ENCODE assay signal across 11 cellular contexts in genomic region chr6:156175971-156176421, GRCh38.
DNase-seq lines count a peak whose midpoint lies in the region; ATAC-seq, FAIRE-seq and TF ChIP-seq lines count a peak whose summit lies in the region.
"Had no signal": no experiment of that assay in that cellular context is flagged by ENCODE, and none has a peak within 500 bp of the region (broad histone marks: within the 10 kb centered on the region; RNA-seq: fewer than 3 reads in every experiment).

No MANE protein-coding gene starts in this region.

- CTCF ChIA-PET in A549 (lab: Yijun Ruan, JAX): no interaction called here

- H3K9me3 ChIP-seq in A549: no peaks in the 10 kb centered on the region

- no peak overlapping the region for H3K27ac ChIP-seq in A549
- H3K27ac ChIP-seq: BLaER1 treated with 17β-estradiol and CSF1 and Interleukin-3, amounts not matched to agents 10 nM and 100 nM; epithelial cell of prostate had no signal

- H3K4me3 ChIP-seq in A549: no peak overlapping the region
- no peak overlapping the region for H3K4me3 ChIP-seq in astrocyte of the cerebellum (ENCODE audit: low read depth, low read length)
- H3K4me3 ChIP-seq: BLaER1 treated with 17β-estradiol and CSF1 and Interleukin-3, amounts not matched to agents 10 nM and 100 nM had no signal

- TF ChIP-seq EP300 in A549 (IDR thresholded peaks at IDR 0.05): no peak

- ATAC-seq in A549 (peak; percentile 54 to 61; a peak in 5 of 6 replicates), GM21515 (IDR thresholded peaks at IDR 0.05; ENCODE audit: unreplicated experiment) (no peak), HG03045 (IDR thresholded peaks at IDR 0.05; ENCODE audit: unreplicated experiment) (no peak)

- TF ChIP-seq CTCF in A549 (IDR thresholded peaks at IDR 0.05) (no peak), astrocyte of the cerebellum (IDR thresholded peaks at IDR 0.05; ENCODE audit: low read depth, low read length, missing control alignments) (peak; percentile 15)

- no peak for FAIRE-seq in A549 (lab: Jason Lieb, UNC)
- FAIRE-seq: TTC549 had no signal

- TF ChIP-seq POLR2A in A549 (IDR thresholded peaks at IDR 0.05; ENCODE audit: low read length): no peak

- H3K4me1 ChIP-seq in A549: no peaks in the 10 kb centered on the region

- peak; percentile 15 to 20; a peak in 1 of 5 replicates for TF ChIP-seq RAD21 in A549 (conservative IDR thresholded peaks at IDR 0.05 in 1 of 2, IDR thresholded peaks at IDR 0.05 in 1 of 2)

- H3K4me2 ChIP-seq in A549: no peak overlapping the region; the same call in 2 of the 3 replicates

- peak; percentile 2 to 29 for DNase-seq in A549 (ENCODE audit: low read depth in 1 of 2, low spot score in 1 of 2)
- DNase-seq in NCI-H128 (lab: John Stamatoyannopoulos, UW; ENCODE audit: unreplicated experiment): peak; percentile 20
- DNase-seq in astrocyte of the cerebellum (ENCODE audit: low read depth): no peak
- peak; percentile 77 for DNase-seq in left kidney (ENCODE audit: low read depth, low spot score)
- no peak for DNase-seq in HuH-7.5 (ENCODE audit: low spot score)
- DNase-seq in AG08396 (ENCODE audit: low spot score): no peak

- 32% methylated on average over 12 of the region's 12 CpGs for whole genome bisulfite sequencing in A549 (ENCODE audit: missing lambda C conversion rate)

- in situ Hi-C loops in astrocyte of the cerebellum (cut with HindIII; ENCODE audit: low sequenced_read_pairs): no loop called here

- POLR2A ChIA-PET in A549 (lab: Yijun Ruan, JAX): no interaction called here

TF ChIP-seq in A549, 52 proteins besides CTCF, POLR2A, EP300 and RAD21:
- TF ChIP-seq CBX2 (IDR thresholded peaks at IDR 0.05; ENCODE audit: borderline replicate concordance, low read depth): no peak
- no peak for TF ChIP-seq ZNF302 (CRISPR knock-in tag; IDR thresholded peaks at IDR 0.05)

Comparison
In these comparisons a context has a peak if more than half of its experiments do, and no peak if none do; other contexts are left out.
1. ATAC-seq: peak in A549 (2 of 2); none in GM21515 (single experiment) and HG03045 (single experiment).
2. DNase-seq: peak in A549 (2 of 2), NCI-H128 (single experiment) and left kidney (single experiment); none in astrocyte of the cerebellum (single experiment), HuH-7.5 (single experiment) and AG08396 (single experiment).